Comparison of ENCODE assay signal across 1 cellular context in the genomic region with DNA sequence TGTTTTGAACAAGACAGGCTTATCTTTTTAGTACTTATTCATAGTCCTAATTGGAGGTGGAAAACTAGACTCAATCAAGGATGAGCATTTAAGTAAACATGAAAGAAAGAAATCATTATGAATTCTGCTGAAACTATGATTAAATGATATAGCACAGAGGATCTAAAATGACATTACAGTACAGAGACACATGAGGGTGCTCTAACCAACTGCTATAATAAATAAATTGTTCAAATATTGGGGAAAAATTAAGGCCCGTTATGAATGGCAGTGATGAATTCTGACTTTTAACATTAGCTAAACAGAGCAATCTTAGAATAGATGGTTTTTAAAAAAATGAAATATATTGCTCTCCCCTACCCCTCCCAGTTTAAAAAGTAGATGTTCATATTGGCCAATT.
TF ChIP-seq lines count a peak whose summit lies in the region.

No MANE protein-coding gene starts in this region.

TF ChIP-seq in K562, 482 proteins besides CTCF, POLR2A, EP300 and RAD21 (continued from another document):
- no peak for TF ChIP-seq REST (CRISPR knock-in tag; IDR thresholded peaks at IDR 0.05; ENCODE audit: low read depth)
- no peak for TF ChIP-seq ZNF76 (CRISPR knock-in tag; IDR thresholded peaks at IDR 0.05; ENCODE audit: borderline replicate concordance)
- no peak for TF ChIP-seq CGGBP1 (CRISPR knock-in tag; IDR thresholded peaks at IDR 0.05)
- no peak for TF ChIP-seq TCF7 (IDR thresholded peaks at IDR 0.05; ENCODE audit: borderline replicate concordance)
- no peak for TF ChIP-seq BRD4 (IDR thresholded peaks at IDR 0.05)
- no peak for TF ChIP-seq IRF9 (tag; IDR thresholded peaks at IDR 0.05)
- no peak for TF ChIP-seq KLF10 (CRISPR knock-in tag; IDR thresholded peaks at IDR 0.05)
- no peak for TF ChIP-seq FOXA3 (CRISPR knock-in tag; conservative IDR thresholded peaks at IDR 0.05 in 1 of 2, IDR thresholded peaks at IDR 0.05 in 1 of 2)
- TF ChIP-seq KLF13 (tag; IDR thresholded peaks at IDR 0.05; ENCODE audit: borderline replicate concordance, low read depth) = no peak
- no peak for TF ChIP-seq RBM22 (IDR thresholded peaks at IDR 0.05; ENCODE audit: low read depth, low read length, poor library complexity, severe bottlenecking)
- TF ChIP-seq, protein P1, sequence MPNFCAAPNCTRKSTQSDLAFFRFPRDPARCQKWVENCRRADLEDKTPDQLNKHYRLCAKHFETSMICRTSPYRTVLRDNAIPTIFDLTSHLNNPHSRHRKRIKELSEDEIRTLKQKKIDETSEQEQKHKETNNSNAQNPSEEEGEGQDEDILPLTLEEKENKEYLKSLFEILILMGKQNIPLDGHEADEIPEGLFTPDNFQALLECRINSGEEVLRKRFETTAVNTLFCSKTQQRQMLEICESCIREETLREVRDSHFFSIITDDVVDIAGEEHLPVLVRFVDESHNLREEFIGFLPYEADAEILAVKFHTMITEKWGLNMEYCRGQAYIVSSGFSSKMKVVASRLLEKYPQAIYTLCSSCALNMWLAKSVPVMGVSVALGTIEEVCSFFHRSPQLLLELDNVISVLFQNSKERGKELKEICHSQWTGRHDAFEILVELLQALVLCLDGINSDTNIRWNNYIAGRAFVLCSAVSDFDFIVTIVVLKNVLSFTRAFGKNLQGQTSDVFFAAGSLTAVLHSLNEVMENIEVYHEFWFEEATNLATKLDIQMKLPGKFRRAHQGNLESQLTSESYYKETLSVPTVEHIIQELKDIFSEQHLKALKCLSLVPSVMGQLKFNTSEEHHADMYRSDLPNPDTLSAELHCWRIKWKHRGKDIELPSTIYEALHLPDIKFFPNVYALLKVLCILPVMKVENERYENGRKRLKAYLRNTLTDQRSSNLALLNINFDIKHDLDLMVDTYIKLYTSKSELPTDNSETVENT (CRISPR knock-in tag; IDR thresholded peaks at IDR 0.05) = no peak
- TF ChIP-seq SP1 (CRISPR knock-in tag; IDR thresholded peaks at IDR 0.05) = no peak
- TF ChIP-seq ADNP (tag; IDR thresholded peaks at IDR 0.05) = no peak
